In genomic region chr12:39348523-39348922, GRCh38 we compare ENCODE assay signal across 1 cellular context.
TF ChIP-seq lines count a peak whose summit lies in the region.

No MANE protein-coding gene starts in this region.

TF ChIP-seq in GM23338, 12 proteins besides CTCF, POLR2A, EP300 and RAD21 (continued from another document):
- TF ChIP-seq REST (IDR thresholded peaks at IDR 0.05; ENCODE audit: unreplicated experiment) (no peak), ZNF331 (CRISPR knock-in tag; IDR thresholded peaks at IDR 0.05; ENCODE audit: low read depth) (no peak), ZNF114 (CRISPR knock-in tag; IDR thresholded peaks at IDR 0.05) (no peak), ZNF462 (CRISPR knock-in tag; IDR thresholded peaks at IDR 0.05) (no peak), EZH2phosphoT487 (IDR thresholded peaks at IDR 0.05; ENCODE audit: unreplicated experiment) (no peak), CREB1 (CRISPR knock-in tag; IDR thresholded peaks at IDR 0.05; ENCODE audit: low read depth) (no peak)
